ENCODE assay signal across 30 cellular contexts in the genomic region with DNA sequence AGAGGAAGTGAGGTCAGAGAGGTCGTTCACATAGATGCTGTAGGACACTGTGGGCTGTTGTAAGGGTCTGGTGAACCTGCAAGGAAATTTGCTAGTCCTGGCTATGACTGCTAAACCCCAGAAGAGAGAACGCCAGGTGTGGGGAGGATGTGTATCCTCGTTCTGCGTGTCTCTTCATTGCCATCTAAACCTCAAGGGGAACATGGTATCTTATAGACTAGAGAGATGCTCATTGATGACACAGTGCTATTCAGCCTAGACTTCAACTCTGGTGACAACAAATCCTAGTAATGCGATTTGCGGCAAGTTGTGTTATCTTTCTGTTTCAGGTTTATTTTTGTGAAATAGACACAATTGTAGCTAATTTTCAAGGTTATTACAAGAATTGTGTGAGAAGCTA.
"Had no signal": no experiment of that assay in that cellular context is flagged by ENCODE, and none has a peak within 500 bp of the region (broad histone marks: within the 10 kb centered on the region; RNA-seq: fewer than 3 reads in every experiment).

No MANE protein-coding gene starts in this region.

- H3K4me3 ChIP-seq: MG63, PC-9, SJSA1 had no signal

- H3K4me1 ChIP-seq: SJSA1 had no signal

- H3K9me3 ChIP-seq: MG63, SJSA1, SK-N-SH had no signal

- DNase-seq: Kasumi-1, MG63, NCI-H1048, NCI-H1092 treated with DMSO at 0.1 percent for 48 hours, NCI-H1105 treated with DMSO at 0.1 percent for 48 hours, NCI-H1417, NCI-H1436, NCI-H146, NCI-H1694, NCI-H187, NCI-H1930, NCI-H2029 treated with DMSO at 0.1 percent for 48 hours, NCI-H2081 treated with DMSO at 0.1 percent for 48 hours, NCI-H2107, NCI-H2171, NCI-H226, NCI-H446 treated with DMSO at 0.1 percent for 48 hours, NCI-H510A, NCI-H524, NCI-H526, NCI-H748 treated with DMSO at 0.1 percent for 48 hours, NCI-H82, PC-9, Right ventricle myocardium superior, SHP77 treated with DMSO at 0.1 percent for 48 hours, SK-N-SH, SW 1271 had no signal

- ATAC-seq: Panc1 had no signal

- FAIRE-seq: RCC 7860 had no signal

- H3K27me3 ChIP-seq: MG63, SJSA1 had no signal

- H3K27ac ChIP-seq: PC-9, SJSA1 had no signal

- H3K36me3 ChIP-seq: SJSA1 had no signal
